ENCODE assay signal across 8 cellular contexts in the genomic region with DNA sequence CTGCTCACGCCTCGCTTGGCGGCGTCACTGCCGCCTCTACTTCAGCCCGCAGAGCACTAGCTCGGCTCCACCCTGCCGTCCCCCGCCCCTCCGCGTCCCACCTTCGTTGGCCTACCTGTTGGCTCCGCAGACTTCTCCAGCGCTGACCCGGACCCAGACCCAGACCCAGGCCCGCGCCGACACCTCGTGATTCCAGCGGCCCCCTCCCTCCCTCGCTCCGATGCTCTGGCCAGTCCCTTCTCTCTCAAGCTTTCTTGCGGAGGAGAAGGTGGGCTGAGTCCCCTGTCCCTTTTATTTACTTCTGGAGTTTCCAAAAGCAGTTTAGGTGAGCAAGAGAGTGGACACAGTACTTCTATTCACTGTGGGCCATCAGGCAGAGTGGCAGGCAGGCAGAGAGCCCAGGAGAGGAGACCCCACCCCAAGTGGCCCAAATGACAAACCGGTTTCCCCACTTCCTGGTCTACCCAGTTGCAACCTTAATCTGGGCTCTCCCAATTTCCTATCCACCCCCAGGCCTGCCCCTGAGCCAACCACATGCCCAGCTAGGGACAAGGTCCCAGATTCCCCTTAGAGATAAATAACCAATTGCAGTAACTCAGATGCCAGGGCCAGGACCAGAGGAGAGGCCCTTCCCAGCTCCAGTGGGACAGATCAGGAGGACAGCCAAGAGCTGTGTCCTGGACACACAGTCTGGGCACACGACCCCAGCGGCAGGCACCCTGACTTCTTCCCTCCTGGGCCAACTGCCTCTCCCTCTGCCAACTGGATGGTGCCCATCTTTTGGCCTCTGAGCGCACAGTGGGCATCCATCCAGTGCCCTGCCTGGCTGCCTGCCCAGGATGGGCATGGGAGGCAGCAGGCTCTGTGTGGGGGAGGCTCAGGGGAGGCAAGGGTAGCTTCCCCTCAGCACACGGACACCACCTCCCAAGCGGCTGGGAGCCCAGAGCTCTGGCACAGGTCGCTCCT. TPM values are rescaled to one million over a fixed set of nuclear protein-coding genes. Genes with fewer than 3 reads are reported as not detected.
DNase-seq lines count a peak whose midpoint lies in the region; ATAC-seq and TF ChIP-seq lines count a peak whose summit lies in the region.

No MANE protein-coding gene starts in this region.

- ATAC-seq in activated CD4-positive, alpha-beta T cell treated with anti-CD3 and anti-CD28 coated beads for 36 hours = no peak
- ATAC-seq in HG02981 (IDR thresholded peaks at IDR 0.05; ENCODE audit: unreplicated experiment) = no peak

- POLR2A ChIA-PET in activated CD4-positive, alpha-beta T cell treated with anti-CD3 and anti-CD28 coated beads for 36 hours (lab: Charles Lee) = interaction anchor here (0.6 kb wide), 1 partner anchor 95 kb away, joined by 3 read pairs; no protein-coding TSS in a partner anchor

- H3K27ac Mint-ChIP-seq in activated CD4-positive, alpha-beta T cell treated with anti-CD3 and anti-CD28 coated beads for 36 hours = no peak overlapping the region

- no peaks in the 10 kb centered on the region for H3K36me3 Mint-ChIP-seq in activated CD4-positive, alpha-beta T cell treated with anti-CD3 and anti-CD28 coated beads for 36 hours (ENCODE audit: low read depth)

- CTCF ChIA-PET in activated CD4-positive, alpha-beta T cell treated with anti-CD3 and anti-CD28 coated beads for 36 hours (lab: Charles Lee) = interaction anchor here (0.6 to 2.8 kb wide), 10 partner anchors 8 to 198 kb away, joined by 3 to 27 read pairs (median 4); no protein-coding TSS in a partner anchor

- peaks cover 56% of the 10 kb centered on the region for H3K27me3 Mint-ChIP-seq in activated CD4-positive, alpha-beta T cell treated with anti-CD3 and anti-CD28 coated beads for 36 hours

- peaks cover 9% of the 10 kb centered on the region for H3K4me1 Mint-ChIP-seq in activated CD4-positive, alpha-beta T cell treated with anti-CD3 and anti-CD28 coated beads for 36 hours

- no peak for DNase-seq in activated CD4-positive, alpha-beta T cell treated with anti-CD3 and anti-CD28 coated beads for 36 hours
- DNase-seq in activated CD4-positive, alpha-beta T cell treated with anti-CD3 and anti-CD28 coated beads for 1 hour = no peak
- DNase-seq in ascending aorta (ENCODE audit: low spot score in 2 of 2) (no peak), tibial artery (no peak), NCI-H82 (lab: John Stamatoyannopoulos, UW) (no peak)
- no peak for DNase-seq in activated effector memory CD4-positive, alpha-beta T cell treated with Interleukin-2 at 50 U/mL for 16 hours

- H3K4me1 ChIP-seq in ascending aorta (peaks cover 0 to 15% of the 10 kb centered on the region in 2 donors), liver (ENCODE audit: control insufficient read depth in 4 of 4, insufficient read depth in 4 of 4, low read length in 3 of 4) (peaks cover 7 to 22% (median 15%) of the 10 kb centered on the region in 4 donors), tibial artery (peaks cover 0 to 32% (median 21%) of the 10 kb centered on the region in 4 donors)

- H3K27ac ChIP-seq in ascending aorta (no peak overlapping the region), liver (ENCODE audit: low read depth in 1 of 2, low read length in 2 of 2) (peak overlapping the region; percentile 88 to 95), tibial artery (no peak overlapping the region)

- H3K27me3 ChIP-seq in ascending aorta = peaks cover 29% of the 10 kb centered on the region
- H3K27me3 ChIP-seq in liver (ENCODE audit: control insufficient read depth in 4 of 4, insufficient read depth in 4 of 4, low read length in 3 of 4) = no peaks in the 10 kb centered on the region
- H3K27me3 ChIP-seq in tibial artery = peaks cover 0 to 97% of the 10 kb centered on the region in 2 donors

- TF ChIP-seq CTCF in ascending aorta (IDR thresholded peaks at IDR 0.05) = no peak
- no peak for TF ChIP-seq CTCF in liver (IDR thresholded peaks at IDR 0.05; ENCODE audit: low read depth, low read length, missing input control)
- peak in 1 of 2 experiments; percentile 1 for TF ChIP-seq CTCF in tibial artery (IDR thresholded peaks at IDR 0.05)

- intact Hi-C loops in activated CD4-positive, alpha-beta T cell treated with anti-CD3 and anti-CD28 coated beads for 36 hours (cut with DNase I, micrococcal nuclease) = loop anchor here (1.0 to 10.0 kb wide), 9 partner anchors 49 to 255 kb away; a partner anchor contains a TSS
- intact Hi-C loops in ascending aorta (cut with DNase I) (no loop called here), tibial artery (cut with DNase I; ENCODE audit: low total_unique reads) (no loop called here)

- H3K4me3 ChIP-seq in ascending aorta (peak overlapping the region; percentile 60 to 74), liver (ENCODE audit: low read depth in 1 of 3, low read length in 3 of 3) (peak overlapping the region; percentile 53 to 77 (median 53)), tibial artery (peak overlapping the region; percentile 44 to 57)

- H3K9me3 Mint-ChIP-seq in activated CD4-positive, alpha-beta T cell treated with anti-CD3 and anti-CD28 coated beads for 36 hours (ENCODE audit: low read depth) = no peaks in the 10 kb centered on the region

- peak in 1 of 2 donors; percentile 23 for TF ChIP-seq RAD21 in liver (IDR thresholded peaks at IDR 0.05)

- WGBS in liver = 6% methylated on average over 30 of the region's 30 CpGs

- peak overlapping the region in 1 of 2 donors; percentile 73 for H3K9ac ChIP-seq in liver (ENCODE audit: low read depth in 1 of 2, low read length in 2 of 2)

- H3K4me3 Mint-ChIP-seq in activated CD4-positive, alpha-beta T cell treated with anti-CD3 and anti-CD28 coated beads for 36 hours = peak overlapping the region; percentile 66

- H3K36me3 ChIP-seq in ascending aorta (no peaks in the 10 kb centered on the region), liver (ENCODE audit: control insufficient read depth in 4 of 4, insufficient read depth in 3 of 4, low read depth in 1 of 4, low read length in 3 of 4) (no peaks in the 10 kb centered on the region), tibial artery (no peaks in the 10 kb centered on the region)

- H3K9me3 ChIP-seq in ascending aorta = peaks cover 0 to 4% of the 10 kb centered on the region in 2 donors
- H3K9me3 ChIP-seq in liver (ENCODE audit: control insufficient read depth in 4 of 4, low read length in 3 of 4) = no peaks in the 10 kb centered on the region
- peaks cover 0 to 7% (median 6%) of the 10 kb centered on the region in 3 donors for H3K9me3 ChIP-seq in tibial artery

TF ChIP-seq in liver, 16 proteins besides CTCF, POLR2A, EP300 and RAD21 (continues in another document):
- TF ChIP-seq TAF1 (conservative IDR thresholded peaks at IDR 0.05) (peak; percentile 35), FOXA2 (IDR thresholded peaks at IDR 0.05) (no peak), YY1 (IDR thresholded peaks at IDR 0.05) (peak; percentile 76), RXRA (IDR thresholded peaks at IDR 0.05) (peak; percentile 63 to 86), HNF4G (IDR thresholded peaks at IDR 0.05) (peak; percentile 71), SP1 (IDR thresholded peaks at IDR 0.05) (peak; percentile 87), JUND (IDR thresholded peaks at IDR 0.05) (peak in 1 of 2 donors; percentile 40), HNF4A (conservative IDR thresholded peaks at IDR 0.05) (peak; percentile 81 to 88), NR2F2 (IDR thresholded peaks at IDR 0.05) (no peak), GABPA (IDR thresholded peaks at IDR 0.05 in 1 of 2, conservative IDR thresholded peaks at IDR 0.05 in 1 of 2) (peak in 1 of 2 donors; percentile 60), FOXA1 (IDR thresholded peaks at IDR 0.05) (peak; percentile 26)
- TF ChIP-seq, protein P1, sequence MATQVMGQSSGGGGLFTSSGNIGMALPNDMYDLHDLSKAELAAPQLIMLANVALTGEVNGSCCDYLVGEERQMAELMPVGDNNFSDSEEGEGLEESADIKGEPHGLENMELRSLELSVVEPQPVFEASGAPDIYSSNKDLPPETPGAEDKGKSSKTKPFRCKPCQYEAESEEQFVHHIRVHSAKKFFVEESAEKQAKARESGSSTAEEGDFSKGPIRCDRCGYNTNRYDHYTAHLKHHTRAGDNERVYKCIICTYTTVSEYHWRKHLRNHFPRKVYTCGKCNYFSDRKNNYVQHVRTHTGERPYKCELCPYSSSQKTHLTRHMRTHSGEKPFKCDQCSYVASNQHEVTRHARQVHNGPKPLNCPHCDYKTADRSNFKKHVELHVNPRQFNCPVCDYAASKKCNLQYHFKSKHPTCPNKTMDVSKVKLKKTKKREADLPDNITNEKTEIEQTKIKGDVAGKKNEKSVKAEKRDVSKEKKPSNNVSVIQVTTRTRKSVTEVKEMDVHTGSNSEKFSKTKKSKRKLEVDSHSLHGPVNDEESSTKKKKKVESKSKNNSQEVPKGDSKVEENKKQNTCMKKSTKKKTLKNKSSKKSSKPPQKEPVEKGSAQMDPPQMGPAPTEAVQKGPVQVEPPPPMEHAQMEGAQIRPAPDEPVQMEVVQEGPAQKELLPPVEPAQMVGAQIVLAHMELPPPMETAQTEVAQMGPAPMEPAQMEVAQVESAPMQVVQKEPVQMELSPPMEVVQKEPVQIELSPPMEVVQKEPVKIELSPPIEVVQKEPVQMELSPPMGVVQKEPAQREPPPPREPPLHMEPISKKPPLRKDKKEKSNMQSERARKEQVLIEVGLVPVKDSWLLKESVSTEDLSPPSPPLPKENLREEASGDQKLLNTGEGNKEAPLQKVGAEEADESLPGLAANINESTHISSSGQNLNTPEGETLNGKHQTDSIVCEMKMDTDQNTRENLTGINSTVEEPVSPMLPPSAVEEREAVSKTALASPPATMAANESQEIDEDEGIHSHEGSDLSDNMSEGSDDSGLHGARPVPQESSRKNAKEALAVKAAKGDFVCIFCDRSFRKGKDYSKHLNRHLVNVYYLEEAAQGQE (IDR thresholded peaks at IDR 0.05) = peak; percentile 53
- TF ChIP-seq, protein P2, sequence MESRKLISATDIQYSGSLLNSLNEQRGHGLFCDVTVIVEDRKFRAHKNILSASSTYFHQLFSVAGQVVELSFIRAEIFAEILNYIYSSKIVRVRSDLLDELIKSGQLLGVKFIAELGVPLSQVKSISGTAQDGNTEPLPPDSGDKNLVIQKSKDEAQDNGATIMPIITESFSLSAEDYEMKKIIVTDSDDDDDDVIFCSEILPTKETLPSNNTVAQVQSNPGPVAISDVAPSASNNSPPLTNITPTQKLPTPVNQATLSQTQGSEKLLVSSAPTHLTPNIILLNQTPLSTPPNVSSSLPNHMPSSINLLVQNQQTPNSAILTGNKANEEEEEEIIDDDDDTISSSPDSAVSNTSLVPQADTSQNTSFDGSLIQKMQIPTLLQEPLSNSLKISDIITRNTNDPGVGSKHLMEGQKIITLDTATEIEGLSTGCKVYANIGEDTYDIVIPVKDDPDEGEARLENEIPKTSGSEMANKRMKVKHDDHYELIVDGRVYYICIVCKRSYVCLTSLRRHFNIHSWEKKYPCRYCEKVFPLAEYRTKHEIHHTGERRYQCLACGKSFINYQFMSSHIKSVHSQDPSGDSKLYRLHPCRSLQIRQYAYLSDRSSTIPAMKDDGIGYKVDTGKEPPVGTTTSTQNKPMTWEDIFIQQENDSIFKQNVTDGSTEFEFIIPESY (IDR thresholded peaks at IDR 0.05) = peak; percentile 83

RNA-seq across cellular contexts. Expression of a gene that starts 1.2 kb away (rescaled TPM):
- under 1 TPM; 0.72 to 0.73 TPM for total RNA-seq in activated CD4-positive, alpha-beta T cell treated with anti-CD3 and anti-CD28 coated beads for 36 hours
- not detected for total RNA-seq in ascending aorta
- total RNA-seq in liver = 1 to 10 TPM in 1 of 2 donors, under 1 TPM in 1; 0.05 to 3.2 TPM
- 1 to 10 TPM; 2.2 to 5.3 TPM for polyA plus RNA-seq in liver

Comparison
In these comparisons a context has a peak if more than half of its experiments do, and no peak if none do; other contexts are left out.
1. H3K27ac ChIP-seq: peak in liver (2 of 2); none in ascending aorta (0 of 2) and tibial artery (0 of 2).
2. intact Hi-C loops: an anchor here in activated CD4-positive, alpha-beta T cell treated with anti-CD3 and anti-CD28 coated beads for 36 hours (1.0 to 10.0 kb wide); none called in ascending aorta and tibial artery.
3. Peak in every context shown above with its lines, with median percentiles within 50 percentile points of each other: H3K4me3 ChIP-seq.